ENCODE assay signal across 8 cellular contexts in the genomic region with DNA sequence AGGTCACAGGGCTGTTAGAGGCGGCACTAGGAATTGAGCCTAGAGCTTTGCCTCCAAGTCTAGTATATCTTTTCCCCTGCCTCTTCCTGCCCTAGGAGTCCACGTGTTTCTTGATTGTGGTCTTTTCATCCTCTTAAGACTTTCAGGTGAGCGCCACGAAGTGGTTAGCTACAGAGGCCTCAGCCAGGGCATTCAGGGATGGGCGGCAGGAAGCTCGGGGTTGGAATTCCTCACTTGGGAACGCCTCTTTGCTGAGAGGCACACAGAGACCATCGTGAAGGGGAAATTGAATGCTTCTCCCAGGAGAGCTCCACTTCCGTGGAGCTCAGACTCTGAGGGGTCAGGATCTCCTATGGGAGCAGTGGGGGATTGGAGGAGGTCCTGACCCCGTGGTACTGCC. TPM values are rescaled to one million over a fixed set of nuclear protein-coding genes. Genes with fewer than 3 reads are reported as not detected.
"Had no signal": no experiment of that assay in that cellular context is flagged by ENCODE, and none has a peak within 500 bp of the region (broad histone marks: within the 10 kb centered on the region; RNA-seq: fewer than 3 reads in every experiment).

No MANE protein-coding gene starts in this region.

RNA-seq across cellular contexts. Expression of a gene that starts 0.8 kb away (rescaled TPM):
- total RNA-seq: activated CD4-positive, alpha-beta T cell treated with anti-CD3 and anti-CD28 coated beads, Interleukin-2, amount 10 ng/mL, durations not matched to agents 7 days and 5 days; activated naive CD4-positive, alpha-beta T cell treated with anti-CD3 and anti-CD28 coated beads, Interleukin-2, amount 50 U/mL, for 72 hours; activated T-cell treated with anti-CD3 and anti-CD28 coated beads, Interleukin-2, amount 50 U/mL, for 72 hours; body of pancreas; kidney epithelial cell; natural killer cell; occipital lobe; sigmoid colon had no signal
- polyA plus RNA-seq: sigmoid colon had no signal
